7 cellular contexts compared by ENCODE assay signal in the genomic region with DNA sequence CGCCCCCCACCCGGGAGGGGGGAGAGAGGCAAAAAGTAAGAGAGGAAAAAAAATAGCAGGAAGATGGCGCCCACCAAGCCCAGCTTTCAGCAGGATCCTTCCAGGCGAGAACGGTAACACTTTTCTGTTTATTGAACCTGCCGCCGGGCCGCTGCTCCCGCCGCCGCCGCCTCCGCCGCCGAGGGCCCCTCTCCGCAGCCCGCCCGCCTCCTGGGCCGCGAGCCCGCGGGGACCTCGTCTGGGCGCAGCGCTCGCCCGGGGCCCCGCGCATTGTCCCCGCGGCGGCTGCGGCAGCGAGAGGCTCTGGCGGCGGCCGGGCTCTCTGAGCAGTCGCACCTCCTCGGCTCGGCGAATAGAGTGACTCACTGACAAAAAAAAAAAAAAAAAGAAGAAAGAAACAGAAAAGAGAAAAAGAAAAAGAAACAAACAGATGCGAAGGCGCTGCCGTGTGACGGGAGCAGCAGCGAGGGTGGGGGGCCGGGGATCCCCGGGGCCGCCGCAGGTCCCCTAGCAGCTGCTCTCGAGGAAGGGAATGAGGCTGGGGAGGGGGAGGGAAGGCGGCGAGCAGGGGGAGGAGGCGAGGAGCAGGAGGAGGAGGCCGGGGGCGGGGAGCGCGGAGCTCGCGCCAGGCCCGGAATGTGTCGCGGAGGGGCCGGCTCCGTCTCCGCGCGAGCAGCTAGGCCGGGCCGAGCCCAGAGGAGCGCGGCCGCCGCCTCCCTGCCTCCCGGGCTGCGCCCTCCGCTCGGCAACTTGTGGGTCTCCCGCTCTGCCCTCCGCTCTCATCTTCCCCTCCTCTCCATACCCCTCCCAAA. TPM values are rescaled to one million over a fixed set of nuclear protein-coding genes. Genes with fewer than 3 reads are reported as not detected.
DNase-seq lines count a peak whose midpoint lies in the region; ATAC-seq and TF ChIP-seq lines count a peak whose summit lies in the region.

No MANE protein-coding gene starts in this region.

- no peaks in the 10 kb centered on the region for H3K9me3 Mint-ChIP-seq in stimulated activated naive B cell treated with anti-CD40 and anti-IgM and Interleukin-4, amounts not matched to agents 10 μg/mL and 1 μg/mL and 100 μg/mL, for 72 hours

- no peak for TF ChIP-seq POLR2A in right lobe of liver (IDR thresholded peaks at IDR 0.05)

- H3K4me3 ChIP-seq in ectodermal cell (ENCODE audit: insufficient read depth, low read depth, low read length) (peak overlapping the region; percentile 52), right lobe of liver (peak overlapping the region; percentile 39 to 49 (median 40))

- peaks cover 9 to 23% of the 10 kb centered on the region in 2 donors for H3K4me1 Mint-ChIP-seq in stimulated activated naive B cell treated with anti-CD40 and anti-IgM and Interleukin-4, amounts not matched to agents 10 μg/mL and 1 μg/mL and 100 μg/mL, for 72 hours

- DNase-seq in G401 (ENCODE audit: low spot score) (peak; percentile 23), SK-MEL-5 (ENCODE audit: low read depth, low spot score) (peak; percentile 70), right lobe of liver (peak in 2 of 3 donors; percentile 69 to 82), NCI-H128 (lab: John Stamatoyannopoulos, UW; ENCODE audit: unreplicated experiment) (no peak)
- no peak for DNase-seq in stimulated activated naive B cell treated with anti-CD40 and anti-IgM and Interleukin-4, amounts not matched to agents 10 μg/mL and 1 μg/mL and 100 μg/mL, for 72 hours

- H3K4me1 ChIP-seq in ectodermal cell (ENCODE audit: control insufficient read depth, insufficient read depth, low read length) (peaks cover 17% of the 10 kb centered on the region), right lobe of liver (peaks cover 0 to 11% (median 0%) of the 10 kb centered on the region in 4 donors)

- peak overlapping the region; percentile 84 to 90 for H3K4me3 Mint-ChIP-seq in stimulated activated naive B cell treated with anti-CD40 and anti-IgM and Interleukin-4, amounts not matched to agents 10 μg/mL and 1 μg/mL and 100 μg/mL, for 72 hours

- peaks cover 0 to 4% of the 10 kb centered on the region in 2 donors for H3K36me3 Mint-ChIP-seq in stimulated activated naive B cell treated with anti-CD40 and anti-IgM and Interleukin-4, amounts not matched to agents 10 μg/mL and 1 μg/mL and 100 μg/mL, for 72 hours

- intact Hi-C loops in right lobe of liver (cut with DNase I): no loop called here

- H3K27ac Mint-ChIP-seq in stimulated activated naive B cell treated with anti-CD40 and anti-IgM and Interleukin-4, amounts not matched to agents 10 μg/mL and 1 μg/mL and 100 μg/mL, for 72 hours: peak overlapping the region; percentile 37

- no peaks in the 10 kb centered on the region for H3K9me3 ChIP-seq in ectodermal cell (ENCODE audit: control insufficient read depth, low read length)
- H3K9me3 ChIP-seq in right lobe of liver: no peaks in the 10 kb centered on the region

- no peak for TF ChIP-seq CTCF in right lobe of liver (IDR thresholded peaks at IDR 0.05)

- H3K36me3 ChIP-seq in ectodermal cell (ENCODE audit: control insufficient read depth, insufficient read depth, low read length): no peaks in the 10 kb centered on the region
- H3K36me3 ChIP-seq in right lobe of liver: no peaks in the 10 kb centered on the region

- ATAC-seq in HG03280 (IDR thresholded peaks at IDR 0.05; ENCODE audit: unreplicated experiment): peak; percentile 40
- peak; percentile 82 to 91 (median 86) for ATAC-seq in right lobe of liver
- peak; percentile 61 to 65 for ATAC-seq in stimulated activated naive B cell treated with anti-CD40 and anti-IgM and Interleukin-4, amounts not matched to agents 10 μg/mL and 1 μg/mL and 100 μg/mL, for 72 hours (replicated peaks)

- 0 to 1% methylated on average over 80 of the region's 80 CpGs for WGBS in ectodermal cell, 2 experiments
- WGBS in right lobe of liver (ENCODE audit: insufficient coverage, low coverage, low lambda C conversion rate, missing lambda C conversion rate): 1% methylated on average over 39 of the region's 80 CpGs

- H3K27me3 ChIP-seq in ectodermal cell (ENCODE audit: control insufficient read depth, insufficient read depth, low read length, poor library complexity, severe bottlenecking) (peaks cover 56% of the 10 kb centered on the region), right lobe of liver (peaks cover 0 to 20% of the 10 kb centered on the region in 2 donors)

- in situ Hi-C loops in G401 (cut with HindIII; ENCODE audit: low sequenced_read_pairs): no loop called here
- in situ Hi-C loops in SK-MEL-5 (cut with HindIII; ENCODE audit: low pct_unique_long_range_greater_than_20kb, low sequenced_read_pairs): no loop called here

- H3K27me3 Mint-ChIP-seq in stimulated activated naive B cell treated with anti-CD40 and anti-IgM and Interleukin-4, amounts not matched to agents 10 μg/mL and 1 μg/mL and 100 μg/mL, for 72 hours: peaks cover 46 to 77% of the 10 kb centered on the region in 2 donors

- H3K27ac ChIP-seq in ectodermal cell (ENCODE audit: insufficient read depth, low read depth, low read length, poor library complexity, severe bottlenecking) (no peak overlapping the region), right lobe of liver (peak overlapping the region; percentile 36 to 72 (median 53))

RNA-seq across cellular contexts. Expression of gene NPAS3, which starts 0.8 kb away (rescaled TPM):
- total RNA-seq in G401 (2014; rRNA removed; shearing (Covaris generic)): not detected in 2 replicates
- 0.90 and 2.4 TPM in 2 replicates for total RNA-seq in SK-MEL-5 (2014; rRNA removed; shearing (Covaris generic))
- 0.87 and 1.1 TPM in 2 replicates for polyA plus RNA-seq in SK-MEL-5 (2015; cell fraction: cytosol; rRNA removed)
- polyA plus RNA-seq in SK-MEL-5 (2015; cell fraction: nucleus; rRNA removed): 1.5 and 1.6 TPM in 2 replicates
- 1.4 TPM for polyA plus RNA-seq in ectodermal cell (2013, experiment 1 of 4)
- 0.32 TPM for polyA plus RNA-seq in ectodermal cell (2013, experiment 2 of 4)
- 1.1 TPM for polyA plus RNA-seq in ectodermal cell (2013, experiment 3 of 4)
- polyA plus RNA-seq in ectodermal cell (2013, experiment 4 of 4): 0.85 TPM
- under 1 TPM in 4 of 6 experiments, not detected in 2; 0.11 to 0.83 (median 0.21) TPM for total RNA-seq in right lobe of liver

Comparison
In these comparisons a context has a peak if more than half of its experiments do, and no peak if none do; other contexts are left out.
1. DNase-seq: peak in G401 (single experiment), SK-MEL-5 (single experiment) and right lobe of liver (2 of 3); none in stimulated activated naive B cell treated with anti-CD40 and anti-IgM and Interleukin-4, amounts not matched to agents 10 μg/mL and 1 μg/mL and 100 μg/mL, for 72 hours (single experiment) and NCI-H128 (single experiment).
2. Peak in every context shown above with its lines, with median percentiles within 50 percentile points of each other: ATAC-seq.